9 cellular contexts compared by ENCODE assay signal in genomic region chr16:2156849-2157224, GRCh38. TPM values are rescaled to one million over a fixed set of nuclear protein-coding genes. Genes with fewer than 3 reads are reported as not detected.
DNase-seq lines count a peak whose midpoint lies in the region; ATAC-seq, FAIRE-seq and TF ChIP-seq lines count a peak whose summit lies in the region.
"Had no signal": no experiment of that assay in that cellular context is flagged by ENCODE, and none has a peak within 500 bp of the region (broad histone marks: within the 10 kb centered on the region; RNA-seq: fewer than 3 reads in every experiment).

No MANE protein-coding gene starts in this region.

- ATAC-seq in HG02588 (IDR thresholded peaks at IDR 0.05; ENCODE audit: unreplicated experiment) (no peak), GM21515 (IDR thresholded peaks at IDR 0.05; ENCODE audit: unreplicated experiment) (no peak)

- H3K9me3 ChIP-seq in Caco-2 (no peaks in the 10 kb centered on the region), OCI-LY7 (ENCODE audit: low read length) (no peaks in the 10 kb centered on the region), H1 (ENCODE audit: insufficient read depth in 2 of 2, low read depth in 1 of 2, low read length in 1 of 2) (no peaks in the 10 kb centered on the region)

- WGBS in H1 (ENCODE audit: extremely low coverage in 1 of 2, insufficient coverage in 1 of 2, insufficient read length in 1 of 2, insufficient replicate concordance in 2 of 2, low coverage in 1 of 2, low lambda C conversion rate in 2 of 2, missing lambda C conversion rate in 1 of 2), 2 experiments = 72% methylated on average over 5 of the region's 5 CpGs; no CpG with 5 or more reads in 1 of the 2 experiments

- H2BK5ac ChIP-seq in H1 (ENCODE audit: low read depth, low read length) = no peak overlapping the region

- H3K9me3 Mint-ChIP-seq in Caco-2 (ENCODE audit: unreplicated experiment) (no peaks in the 10 kb centered on the region), osteocyte (ENCODE audit: unreplicated experiment) (no peaks in the 10 kb centered on the region)

- no peak overlapping the region for H2AFZ ChIP-seq in OCI-LY7 (ENCODE audit: low read length)
- no peak overlapping the region for H2AFZ ChIP-seq in H1 (ENCODE audit: low read length)

- H2BK120ac ChIP-seq in H1 (replicated peaks; ENCODE audit: low read depth, low read length) = no peak overlapping the region

- H3K27me3 ChIP-seq in Caco-2 (replicated peaks; ENCODE audit: control insufficient read depth, insufficient read depth, low read length) (no peaks in the 10 kb centered on the region), H1 (replicated peaks in 1 of 4; ENCODE audit: control insufficient read depth in 3 of 4, extremely low read depth in 1 of 4, insufficient read depth in 3 of 4, low read length in 3 of 4) (no peaks in the 10 kb centered on the region)

- no peak overlapping the region; the same call in 1 of the 2 replicates for H3K18ac ChIP-seq in H1 (ENCODE audit: extremely low read depth, low read length)

- peak overlapping the region; percentile 80 for H3K4me3 Mint-ChIP-seq in Caco-2 (ENCODE audit: unreplicated experiment)
- H3K4me3 Mint-ChIP-seq in osteocyte (ENCODE audit: unreplicated experiment) = peak overlapping the region; percentile 94

- no peak overlapping the region for H3K27ac ChIP-seq in OCI-LY7 (ENCODE audit: low read depth, low read length, poor library complexity, severe bottlenecking)
- H3K27ac ChIP-seq in H1 (ENCODE audit: low read depth, low read length) = peak overlapping the region; percentile 54; the same call in 1 of the 2 replicates

- H3K23ac ChIP-seq in H1 (ENCODE audit: insufficient read length) = no peak overlapping the region

- H3K9ac ChIP-seq in H1 (replicated peaks in 1 of 4; ENCODE audit: extremely low read depth in 1 of 4, low read depth in 3 of 4, low read length in 3 of 4) = peak overlapping the region in 3 of 4 experiments; percentile 38 to 82 (median 42); a peak in 3 of 7 replicates

- POLR2A ChIA-PET in Caco-2 (lab: Charles Lee) (no interaction called here), OCI-LY7 (lab: Charles Lee) (interaction anchor here (1.1 kb wide), 1 partner anchor 48 kb away, joined by 3 read pairs; no protein-coding TSS in a partner anchor), H1 (lab: Charles Lee; ENCODE audit: partially characterized antibody) (interaction anchor here (1.4 to 15.0 kb wide), 8 partner anchors 10 to 95 kb away, joined by 5 to 312 read pairs (median 15); partner anchors contain the start of genes BRICD5, DNASE1L2, ECI1 and MLST8)

- no peak overlapping the region for H4K8ac ChIP-seq in H1 (ENCODE audit: extremely low read depth, insufficient read depth, low read length)

- H2AK5ac ChIP-seq in H1 (ENCODE audit: low read depth, low read length) = peak overlapping the region; percentile 70; the same call in 1 of the 2 replicates

- H3K4ac ChIP-seq in H1 (replicated peaks; ENCODE audit: insufficient read length, low read depth, low read length) = no peak overlapping the region

- peaks cover 33% of the 10 kb centered on the region for H3K4me1 ChIP-seq in Caco-2
- peaks cover 25% of the 10 kb centered on the region for H3K4me1 ChIP-seq in OCI-LY7 (ENCODE audit: insufficient read depth, low read length, poor library complexity, severe bottlenecking)
- H3K4me1 ChIP-seq in H1 (replicated peaks in 1 of 4; ENCODE audit: control insufficient read depth in 3 of 4, insufficient read depth in 4 of 4, low read length in 3 of 4) = peaks cover 0 to 38% (median 26%) of the 10 kb centered on the region in 4 experiments; a peak in 6 of 7 replicates

- H4K91ac ChIP-seq in H1 (replicated peaks; ENCODE audit: insufficient read length, low read length) = no peak overlapping the region

- H3K4me3 ChIP-seq in Caco-2 (ENCODE audit: low read depth, low read length) = peak overlapping the region; percentile 72
- H3K4me3 ChIP-seq in OCI-LY7 (ENCODE audit: low read depth, low read length, poor library complexity, severe bottlenecking) = peak overlapping the region; percentile 100
- peak overlapping the region; percentile 69 to 100 (median 95); a peak in 7 of 8 replicates for H3K4me3 ChIP-seq in H1 (ENCODE audit: extremely low read depth in 1 of 4, insufficient read depth in 2 of 4, low read depth in 3 of 4, low read length in 4 of 4)

- peak overlapping the region; percentile 50; the same call in 1 of the 2 replicates for H2BK12ac ChIP-seq in H1 (ENCODE audit: low read depth, low read length)

- H3K36me3 Mint-ChIP-seq in Caco-2 (ENCODE audit: insufficient read depth, unreplicated experiment) (peaks cover 41% of the 10 kb centered on the region), osteocyte (ENCODE audit: unreplicated experiment) (no peaks in the 10 kb centered on the region)

- H3K4me1 Mint-ChIP-seq in Caco-2 (ENCODE audit: low read depth, unreplicated experiment) (peaks cover 25% of the 10 kb centered on the region), osteocyte (ENCODE audit: unreplicated experiment) (peaks cover 70% of the 10 kb centered on the region)

- no peak overlapping the region for H4K5ac ChIP-seq in H1 (ENCODE audit: insufficient read length, low read depth, low read length)

- no peak for DNase-seq in Caco-2
- no peak for DNase-seq in OCI-LY7 (ENCODE audit: low spot score)
- no peak for DNase-seq in H1 (ENCODE audit: low read depth in 1 of 2, low spot score in 2 of 2)
- DNase-seq in osteocyte (ENCODE audit: extremely low spot score, unreplicated experiment) = no peak
- DNase-seq in DMS53 (lab: John Stamatoyannopoulos, UW) = no peak
- DNase-seq in DMS53 treated with DMSO at 0.1 percent for 48 hours (lab: John Stamatoyannopoulos, UW; ENCODE audit: unreplicated experiment) = no peak
- DNase-seq: NCI-H1417 treated with DMSO at 0.1 percent for 48 hours had no signal

- TF ChIP-seq RAD21 in H1 (IDR thresholded peaks at IDR 0.05 in 1 of 2, conservative IDR thresholded peaks at IDR 0.05 in 1 of 2; ENCODE audit: low read depth in 2 of 2, low read length in 2 of 2) = no peak

- H3K9me2 ChIP-seq in OCI-LY7 (ENCODE audit: insufficient read depth, low read length) = no peaks in the 10 kb centered on the region

- TF ChIP-seq CTCF in Caco-2 (IDR thresholded peaks at IDR 0.05; ENCODE audit: insufficient read depth in 1 of 2, low read depth in 1 of 2, low read length in 1 of 2, severe bottlenecking in 1 of 2, unreplicated experiment in 1 of 2) = no peak
- no peak for TF ChIP-seq CTCF in OCI-LY7 (conservative IDR thresholded peaks at IDR 0.05; ENCODE audit: low read length)
- TF ChIP-seq CTCF in H1 (IDR thresholded peaks at IDR 0.05; ENCODE audit: control extremely low read depth in 1 of 3, insufficient read depth in 1 of 3, low read depth in 1 of 3, low read length in 3 of 3) = no peak
- no peak for TF ChIP-seq CTCF in osteocyte (IDR thresholded peaks at IDR 0.05)

- no peak for TF ChIP-seq EP300 in H1 (IDR thresholded peaks at IDR 0.05; ENCODE audit: borderline replicate concordance in 1 of 2, low read depth in 2 of 2, low read length in 2 of 2)

- H2BK20ac ChIP-seq in H1 (ENCODE audit: low read length) = no peak overlapping the region

- peak overlapping the region; percentile 96 for H3K27ac Mint-ChIP-seq in Caco-2 (ENCODE audit: unreplicated experiment)
- H3K27ac Mint-ChIP-seq in osteocyte (ENCODE audit: unreplicated experiment) = peak overlapping the region; percentile 83

- H3K27me3 Mint-ChIP-seq in Caco-2 (ENCODE audit: insufficient read depth, unreplicated experiment) = peaks cover 3% of the 10 kb centered on the region
- no peaks in the 10 kb centered on the region for H3K27me3 Mint-ChIP-seq in osteocyte (ENCODE audit: unreplicated experiment)

- intact Hi-C loops in Caco-2 (cut with micrococcal nuclease; ENCODE audit: unreplicated experiment) (no loop called here), OCI-LY7 (cut with micrococcal nuclease; ENCODE audit: unreplicated experiment) (loop anchor here (10.0 kb wide), 1 partner anchor 268 kb away; the partner anchor contains the start of gene CCNF)

- peaks cover 23% of the 10 kb centered on the region; the same call in 1 of the 2 replicates for H3K23me2 ChIP-seq in H1 (ENCODE audit: low read depth, low read length)

- BruUV-seq in Caco-2 (replicated peaks; lab: Mats Ljungman, UMichigan) = no TSS peak
- BruUV-seq in OCI-LY7 (replicated peaks; lab: Mats Ljungman, UMichigan) = no TSS peak

- no peak overlapping the region; the same call in 1 of the 2 replicates for H2BK15ac ChIP-seq in H1 (ENCODE audit: low read length)

- no peak for TF ChIP-seq POLR2A in H1 (IDR thresholded peaks at IDR 0.05; ENCODE audit: control extremely low read depth in 1 of 2, low read depth in 2 of 2, low read length in 2 of 2)

- H3K56ac ChIP-seq in H1 (replicated peaks; ENCODE audit: insufficient read length, low read depth, low read length) = peak overlapping the region; percentile 26

- CTCF ChIA-PET in Caco-2 (lab: Charles Lee) = no interaction called here
- CTCF ChIA-PET in OCI-LY7 (lab: Charles Lee; ENCODE audit: unreplicated experiment) = no interaction called here
- CTCF ChIA-PET in H1 (lab: Charles Lee; ENCODE audit: partially characterized antibody) = interaction anchor here (0.6 to 3.1 kb wide), 3 partner anchors 16 to 1463 kb away, joined by 3 to 10 read pairs (median 5); no protein-coding TSS in a partner anchor

- peaks cover 22% of the 10 kb centered on the region for H3K79me1 ChIP-seq in H1 (ENCODE audit: low read depth, low read length)

- H4K20me1 ChIP-seq in OCI-LY7 (ENCODE audit: insufficient read depth, low read length) (peaks cover 17% of the 10 kb centered on the region), H1 (replicated peaks in 1 of 2; ENCODE audit: control insufficient read depth in 1 of 2, insufficient read depth in 2 of 2, low read length in 2 of 2) (peaks cover 35 to 62% of the 10 kb centered on the region in 2 experiments)

- FAIRE-seq in H1 (lab: Jason Lieb, UNC) = no peak

- peaks cover 6% of the 10 kb centered on the region; the same call in 1 of the 2 replicates for H3K36me3 ChIP-seq in Caco-2 (ENCODE audit: control insufficient read depth, insufficient read depth, low read length)
- H3K36me3 ChIP-seq in OCI-LY7 (ENCODE audit: insufficient read depth, low read length) = peaks cover 44% of the 10 kb centered on the region
- H3K36me3 ChIP-seq in H1 (ENCODE audit: control insufficient read depth in 2 of 4, insufficient read depth in 4 of 4, low read length in 3 of 4) = peaks cover 5 to 29% (median 13%) of the 10 kb centered on the region in 4 experiments; a peak in 7 of 8 replicates

- H3K4me2 ChIP-seq in OCI-LY7 (ENCODE audit: low read length) (peak overlapping the region; percentile 92), H1 (ENCODE audit: insufficient read depth in 1 of 2, low read depth in 2 of 2, low read length in 2 of 2) (peak overlapping the region; percentile 67 to 91)

- peaks cover 60% of the 10 kb centered on the region for H3K79me2 ChIP-seq in OCI-LY7 (ENCODE audit: insufficient read depth, low read depth, low read length)
- H3K79me2 ChIP-seq in H1 (ENCODE audit: control insufficient read depth in 1 of 2, insufficient read depth in 2 of 2, low read length in 2 of 2) = peaks cover 38 to 88% of the 10 kb centered on the region in 2 experiments

- H3K14ac ChIP-seq in H1 (ENCODE audit: insufficient read length) = no peak overlapping the region

RNA-seq across cellular contexts. Expression of gene TRAF7, which starts 1.3 kb away (rescaled TPM):
- total RNA-seq in Caco-2 (2022) = 61.4 and 66.3 TPM in 2 replicates
- total RNA-seq in OCI-LY7 (2014; rRNA removed; shearing (Covaris generic)) = 50.1 and 53.6 TPM in 2 replicates
- 82.3 and 103 TPM in 2 replicates for total RNA-seq in OCI-LY7 (2022)
- 148 and 155 TPM in 2 replicates for total RNA-seq in H1 (2021; fragmentation: NEBNext Ultra II Directional; extraction: Animal tissue kit (Norgen Biotek cat#: 25700))
- 96.8 and 140 TPM in 2 replicates for polyA plus RNA-seq in H1 (2011; rRNA removed)
- polyA plus RNA-seq in H1 (2011; cell fraction: cytosol; rRNA removed) = 87.7 TPM
- polyA plus RNA-seq in H1 (2011; cell fraction: nucleus; rRNA removed) = 166 TPM
- polyA plus RNA-seq in H1 (2012, experiment 1 of 2) = 72.2 to 138 TPM (median 118 TPM) in 4 replicates
- polyA plus RNA-seq in H1 (2012, experiment 2 of 2) = 99.5 TPM
- polyA plus RNA-seq in H1 (2013, experiment 1 of 2) = 119 TPM
- polyA plus RNA-seq in H1 (2013, experiment 2 of 2) = 114 TPM
- polyA minus RNA-seq in H1 (2011; rRNA and poly(A)+ RNA removed) = 88.7 and 112 TPM in 2 replicates
- 80.9 TPM for polyA minus RNA-seq in H1 (2011; cell fraction: cytosol; rRNA and poly(A)+ RNA removed)
- polyA minus RNA-seq in H1 (2011; cell fraction: nucleus; rRNA and poly(A)+ RNA removed) = 56.2 TPM
- total RNA-seq in osteocyte = 78.1 and 84.9 TPM in 2 replicates

RNA-seq across cellular contexts. Expression of gene RAB26, which starts 8.4 kb away (rescaled TPM):
- total RNA-seq in Caco-2 (2022) (1.0 and 1.2 TPM in 2 replicates), OCI-LY7 (2022) (7.9 and 9.5 TPM in 2 replicates), osteocyte (2.0 and 3.4 TPM in 2 replicates)
- total RNA-seq in OCI-LY7 (2014; rRNA removed; shearing (Covaris generic)) = 3.1 and 5.0 TPM in 2 replicates
- total RNA-seq in H1 (2021; fragmentation: NEBNext Ultra II Directional; extraction: Animal tissue kit (Norgen Biotek cat#: 25700)) = 4.3 and 5.3 TPM in 2 replicates
- 5.4 and 6.6 TPM in 2 replicates for polyA plus RNA-seq in H1 (2011; rRNA removed)
- polyA plus RNA-seq in H1 (2011; cell fraction: cytosol; rRNA removed) = 7.4 TPM
- polyA plus RNA-seq in H1 (2011; cell fraction: nucleus; rRNA removed) = 23.2 TPM
- polyA plus RNA-seq in H1 (2012, experiment 1 of 2) = 6.8 to 14.2 TPM (median 12.7 TPM) in 4 replicates
- 4.8 TPM for polyA plus RNA-seq in H1 (2012, experiment 2 of 2)
- polyA plus RNA-seq in H1 (2013, experiment 1 of 2) = 11.6 TPM
- 13.9 TPM for polyA plus RNA-seq in H1 (2013, experiment 2 of 2)
- 2.4 and 2.6 TPM in 2 replicates for polyA minus RNA-seq in H1 (2011; rRNA and poly(A)+ RNA removed)
- polyA minus RNA-seq in H1 (2011; cell fraction: cytosol; rRNA and poly(A)+ RNA removed) = 2.0 TPM
- polyA minus RNA-seq in H1 (2011; cell fraction: nucleus; rRNA and poly(A)+ RNA removed) = 3.2 TPM

RNA-seq across cellular contexts. Expression of gene PKD1, which starts 21.1 kb away (rescaled TPM):
- 70.5 and 76.2 TPM in 2 replicates for total RNA-seq in Caco-2 (2022)
- 76.5 and 87.4 TPM in 2 replicates for total RNA-seq in OCI-LY7 (2014; rRNA removed; shearing (Covaris generic))
- total RNA-seq in OCI-LY7 (2022) = 112 and 129 TPM in 2 replicates
- 52.7 and 63.5 TPM in 2 replicates for total RNA-seq in H1 (2021; fragmentation: NEBNext Ultra II Directional; extraction: Animal tissue kit (Norgen Biotek cat#: 25700))
- polyA plus RNA-seq in H1 (2011; rRNA removed) = 40.6 and 59.4 TPM in 2 replicates
- 50.0 TPM for polyA plus RNA-seq in H1 (2011; cell fraction: cytosol; rRNA removed)
- 380 TPM for polyA plus RNA-seq in H1 (2011; cell fraction: nucleus; rRNA removed)
- 37.9 to 66.9 TPM (median 59.1 TPM) in 4 replicates for polyA plus RNA-seq in H1 (2012, experiment 1 of 2)
- 29.8 TPM for polyA plus RNA-seq in H1 (2012, experiment 2 of 2)
- polyA plus RNA-seq in H1 (2013, experiment 1 of 2) = 28.9 TPM
- 27.1 TPM for polyA plus RNA-seq in H1 (2013, experiment 2 of 2)
- 24.8 and 36.2 TPM in 2 replicates for polyA minus RNA-seq in H1 (2011; rRNA and poly(A)+ RNA removed)
- polyA minus RNA-seq in H1 (2011; cell fraction: cytosol; rRNA and poly(A)+ RNA removed) = 37.0 TPM
- 106 TPM for polyA minus RNA-seq in H1 (2011; cell fraction: nucleus; rRNA and poly(A)+ RNA removed)
- 169 and 188 TPM in 2 replicates for total RNA-seq in osteocyte

RNA-seq across cellular contexts. Expression of gene CASKIN1, which starts 39.6 kb away (rescaled TPM):
- total RNA-seq in Caco-2 (2022) (6.6 and 10.8 TPM in 2 replicates), OCI-LY7 (2022) (0.06 and 0.13 TPM in 2 replicates), osteocyte (2.4 and 3.7 TPM in 2 replicates)
- 0.09 TPM in 1 of 2 replicates, not detected in the other for total RNA-seq in OCI-LY7 (2014; rRNA removed; shearing (Covaris generic))
- 6.4 and 6.5 TPM in 2 replicates for total RNA-seq in H1 (2021; fragmentation: NEBNext Ultra II Directional; extraction: Animal tissue kit (Norgen Biotek cat#: 25700))
- polyA plus RNA-seq in H1 (2011; rRNA removed) = 1.2 and 2.7 TPM in 2 replicates
- 2.0 TPM for polyA plus RNA-seq in H1 (2011; cell fraction: cytosol; rRNA removed)
- polyA plus RNA-seq in H1 (2011; cell fraction: nucleus; rRNA removed) = 9.8 TPM
- 2.7 to 3.7 TPM (median 3.2 TPM) in 4 replicates for polyA plus RNA-seq in H1 (2012, experiment 1 of 2)
- polyA plus RNA-seq in H1 (2012, experiment 2 of 2) = 2.8 TPM
- 2.0 TPM for polyA plus RNA-seq in H1 (2013, experiment 1 of 2)
- polyA plus RNA-seq in H1 (2013, experiment 2 of 2) = 1.9 TPM
- 0.93 and 1.9 TPM in 2 replicates for polyA minus RNA-seq in H1 (2011; rRNA and poly(A)+ RNA removed)
- 4.5 TPM for polyA minus RNA-seq in H1 (2011; cell fraction: cytosol; rRNA and poly(A)+ RNA removed)
- 4.4 TPM for polyA minus RNA-seq in H1 (2011; cell fraction: nucleus; rRNA and poly(A)+ RNA removed)

RNA-seq across cellular contexts. Expression of gene MLST8, which starts 48.4 kb away (rescaled TPM):
- total RNA-seq in Caco-2 (2022) (53.1 and 59.7 TPM in 2 replicates), OCI-LY7 (2022) (68.6 and 71.3 TPM in 2 replicates), osteocyte (57.6 and 60.2 TPM in 2 replicates)
- total RNA-seq in OCI-LY7 (2014; rRNA removed; shearing (Covaris generic)) = 57.1 and 65.4 TPM in 2 replicates
- 67.6 and 69.6 TPM in 2 replicates for total RNA-seq in H1 (2021; fragmentation: NEBNext Ultra II Directional; extraction: Animal tissue kit (Norgen Biotek cat#: 25700))
- 321 and 440 TPM in 2 replicates for polyA plus RNA-seq in H1 (2011; rRNA removed)
- polyA plus RNA-seq in H1 (2011; cell fraction: cytosol; rRNA removed) = 218 TPM
- polyA plus RNA-seq in H1 (2011; cell fraction: nucleus; rRNA removed) = 354 TPM
- 47.7 to 104 TPM (median 94.8 TPM) in 4 replicates for polyA plus RNA-seq in H1 (2012, experiment 1 of 2)
- 87.2 TPM for polyA plus RNA-seq in H1 (2012, experiment 2 of 2)
- 57.1 TPM for polyA plus RNA-seq in H1 (2013, experiment 1 of 2)
- 56.1 TPM for polyA plus RNA-seq in H1 (2013, experiment 2 of 2)
- polyA minus RNA-seq in H1 (2011; rRNA and poly(A)+ RNA removed) = 88.3 and 98.1 TPM in 2 replicates
- 67.9 TPM for polyA minus RNA-seq in H1 (2011; cell fraction: cytosol; rRNA and poly(A)+ RNA removed)
- 111 TPM for polyA minus RNA-seq in H1 (2011; cell fraction: nucleus; rRNA and poly(A)+ RNA removed)
